ENCODE assay signal across 18 cellular contexts in genomic region chr2:147250652-147251356, GRCh38.
A peak's percentile ranks its signal among the peaks of the same experiment; 100 is the strongest.
DNase-seq lines count a peak whose midpoint lies in the region; ATAC-seq and TF ChIP-seq lines count a peak whose summit lies in the region.
"Had no signal": no experiment of that assay in that cellular context is flagged by ENCODE, and none has a peak within 500 bp of the region (broad histone marks: within the 10 kb centered on the region; RNA-seq: fewer than 3 reads in every experiment).

No MANE protein-coding gene starts in this region.

- TF ChIP-seq CTCF in dorsolateral prefrontal cortex (IDR thresholded peaks at IDR 0.05 in 54 of 56, conservative IDR thresholded peaks at IDR 0.05 in 2 of 56; ENCODE audit: low read depth in 1 of 56, partially characterized antibody in 56 of 56): no peak

- H3K27ac ChIP-seq in dorsolateral prefrontal cortex: no peak overlapping the region
- H3K27ac ChIP-seq: spleen had no signal

- no peak for TF ChIP-seq POLR2A in erythroblast (IDR thresholded peaks at IDR 0.05; ENCODE audit: low read length)

- DNase-seq in dorsolateral prefrontal cortex: no peak
- no peak for DNase-seq in erythroblast (lab: John Stamatoyannopoulos, UW)
- no peak for DNase-seq in activated CD8-positive, alpha-beta memory T cell treated with anti-CD3 and anti-CD28 coated beads, Interleukin-2, amount 50 U/mL, for 4 hours
- DNase-seq: activated CD8-positive, alpha-beta T cell treated with anti-CD3 and anti-CD28 coated beads for 36 hours; amniotic stem cell; foreskin fibroblast; GDM1; NCI-H187 treated with DMSO at 0.1 percent for 48 hours; NCI-H526; spleen had no signal

- intact Hi-C loops in dorsolateral prefrontal cortex (cut with DNase I): no loop called here

- peak; percentile 43 for ATAC-seq in GM18868 (IDR thresholded peaks at IDR 0.05; ENCODE audit: unreplicated experiment)
- ATAC-seq in GM21528 (IDR thresholded peaks at IDR 0.05; ENCODE audit: low FRiP score, unreplicated experiment): peak; percentile 72
- peak; percentile 70 for ATAC-seq in HG03060 (IDR thresholded peaks at IDR 0.05; ENCODE audit: low read depth, unreplicated experiment)
- peak; percentile 87 for ATAC-seq in HG03571 (IDR thresholded peaks at IDR 0.05; ENCODE audit: unreplicated experiment)
- no peak for ATAC-seq in HG03045 (IDR thresholded peaks at IDR 0.05; ENCODE audit: unreplicated experiment)
- ATAC-seq: activated CD8-positive, alpha-beta T cell treated with anti-CD3 and anti-CD28 coated beads for 36 hours; activated T-helper 17 cell treated with anti-CD3 and anti-CD28 coated beads, Interleukin-2, amount 50 U/mL, for 72 hours; HCT116; Panc1 had no signal

- no peak overlapping the region for H3K4me3 ChIP-seq in dorsolateral prefrontal cortex
- H3K4me3 ChIP-seq: spleen had no signal

- H3K27me3 ChIP-seq in dorsolateral prefrontal cortex: peaks cover 0 to 6% (median 0%) of the 10 kb centered on the region in 45 donors
- H3K27me3 ChIP-seq: spleen had no signal
